Comparison of ENCODE assay signal across 10 cellular contexts in genomic region chr10:60140681-60141632, GRCh38.
A peak's percentile ranks its signal among the peaks of the same experiment; 100 is the strongest.
DNase-seq lines count a peak whose midpoint lies in the region; ATAC-seq and TF ChIP-seq lines count a peak whose summit lies in the region.
"Had no signal": no experiment of that assay in that cellular context is flagged by ENCODE, and none has a peak within 500 bp of the region (broad histone marks: within the 10 kb centered on the region; RNA-seq: fewer than 3 reads in every experiment).

No MANE protein-coding gene starts in this region.

- no peaks in the 10 kb centered on the region for H3K27me3 ChIP-seq in left lung
- H3K27me3 ChIP-seq in aorta (ENCODE audit: control insufficient read depth in 1 of 2, insufficient read depth in 2 of 2, low read length in 1 of 2) = no peaks in the 10 kb centered on the region

- H3K27ac ChIP-seq in left lung = no peak overlapping the region
- H3K27ac ChIP-seq in aorta (ENCODE audit: low read depth in 1 of 2, low read length in 2 of 2) = no peak overlapping the region

- ATAC-seq in left lung (peak; percentile 70), aorta (ENCODE audit: low FRiP score) (peak; percentile 50)

- H3K4me1 ChIP-seq in left lung = no peaks in the 10 kb centered on the region
- H3K4me1 ChIP-seq in aorta (ENCODE audit: control insufficient read depth in 1 of 2, insufficient read depth in 2 of 2, low read length in 2 of 2) = no peaks in the 10 kb centered on the region

- H3K9me3 ChIP-seq in left lung (no peaks in the 10 kb centered on the region), aorta (ENCODE audit: control insufficient read depth, low read length) (no peaks in the 10 kb centered on the region)

- intact Hi-C loops in left lung (cut with DNase I) (no loop called here), aorta (cut with DNase I) (no loop called here)

- TF ChIP-seq CTCF in left lung (IDR thresholded peaks at IDR 0.05) = no peak

- WGBS in aorta, 2 donors = 58 to 63% methylated on average over 11 of the region's 11 CpGs

- DNase-seq in SIG-M5 treated with dmso at 0.1 percent for 504 hours (lab: John Stamatoyannopoulos, UW; ENCODE audit: unreplicated experiment) (peak; percentile 11), SIG-M5 (lab: John Stamatoyannopoulos, UW) (no peak), T47D (ENCODE audit: low read depth in 1 of 2, low spot score in 1 of 2) (peak; percentile 44 to 95), left lung (no peak), aorta (no peak), RKO (ENCODE audit: low spot score) (no peak), GM19238 (ENCODE audit: insufficient read length, low spot score) (no peak), KBM-7 (no peak)
- DNase-seq: anterior cingulate cortex, nucleus accumbens had no signal

- H3K36me3 ChIP-seq in left lung = no peaks in the 10 kb centered on the region
- no peaks in the 10 kb centered on the region for H3K36me3 ChIP-seq in aorta (ENCODE audit: control insufficient read depth in 1 of 2, insufficient read depth in 2 of 2, low read length in 1 of 2)

- in situ Hi-C loops in T47D (cut with HindIII; ENCODE audit: low pct_unique_long_range_greater_than_20kb, low sequenced_read_pairs) (no loop called here), KBM-7 (cut with MboI; ENCODE audit: low pct_unique_long_range_greater_than_20kb, low sequenced_read_pairs) (no loop called here)

- H3K4me3 ChIP-seq in left lung (no peak overlapping the region), aorta (ENCODE audit: low read length in 2 of 2) (no peak overlapping the region)

Comparison
In these comparisons a context has a peak if more than half of its experiments do, and no peak if none do; other contexts are left out.
1. DNase-seq: peak in SIG-M5 treated with dmso at 0.1 percent for 504 hours (single experiment) and T47D (2 of 2); none in SIG-M5 (single experiment), left lung (0 of 2), aorta (0 of 2), RKO (single experiment), GM19238 (single experiment) and KBM-7 (single experiment).